Comparison of ENCODE assay signal across 32 cellular contexts in genomic region chr1:200931776-200932175, GRCh38. TPM values are rescaled to one million over a fixed set of nuclear protein-coding genes. Genes with fewer than 3 reads are reported as not detected.
DNase-seq lines count a peak whose midpoint lies in the region; ATAC-seq, FAIRE-seq and TF ChIP-seq lines count a peak whose summit lies in the region.
"Had no signal": no experiment of that assay in that cellular context is flagged by ENCODE, and none has a peak within 500 bp of the region (broad histone marks: within the 10 kb centered on the region; RNA-seq: fewer than 3 reads in every experiment).

No MANE protein-coding gene starts in this region.

- WGBS in endodermal cell (ENCODE audit: insufficient coverage in 1 of 2, insufficient read length in 1 of 2), 2 experiments = 63 to 89% methylated on average over 1 to 2 of the region's 2 CpGs
- no CpG with 5 or more reads among the region's 2 CpGs for WGBS in trophoblast cell (ENCODE audit: extremely low coverage, insufficient coverage, insufficient read length)
- WGBS in spleen, 5 donors = 75 to 87% (median 82%) methylated on average over 2 of the region's 2 CpGs

- H3K27me3 ChIP-seq in bronchial epithelial cell (ENCODE audit: control insufficient read depth, insufficient read depth, low read length) = no peaks in the 10 kb centered on the region
- no peaks in the 10 kb centered on the region for H3K27me3 ChIP-seq in endodermal cell (ENCODE audit: control insufficient read depth, insufficient read depth, low read length, poor library complexity, severe bottlenecking)
- no peaks in the 10 kb centered on the region for H3K27me3 ChIP-seq in trophoblast cell (ENCODE audit: insufficient read depth, low read length)
- H3K27me3 ChIP-seq in spleen (replicated peaks in 1 of 7) = no peaks in the 10 kb centered on the region
- H3K27me3 ChIP-seq: BLaER1 had no signal

- H3K27ac ChIP-seq in endodermal cell (ENCODE audit: low read depth, low read length) (no peak overlapping the region), trophoblast cell (ENCODE audit: low read depth, low read length) (no peak overlapping the region), spleen (no peak overlapping the region)
- H3K27ac ChIP-seq: BLaER1 had no signal

- no peaks in the 10 kb centered on the region for H3K27me3 Mint-ChIP-seq in endodermal cell (ENCODE audit: insufficient read depth)
- H3K27me3 Mint-ChIP-seq: CD4-positive, alpha-beta memory T cell had no signal

- H3K36me3 Mint-ChIP-seq in endodermal cell (ENCODE audit: low read depth) = no peaks in the 10 kb centered on the region
- H3K36me3 Mint-ChIP-seq: CD14-positive monocyte; CD4-positive, alpha-beta memory T cell; CD4-positive, CD25-positive, alpha-beta regulatory T cell; CD8-positive, alpha-beta memory T cell had no signal

- H3K36me3 ChIP-seq in bronchial epithelial cell (ENCODE audit: control insufficient read depth, insufficient read depth, low read length) = peaks cover 2% of the 10 kb centered on the region
- H3K36me3 ChIP-seq in endodermal cell (ENCODE audit: control insufficient read depth, insufficient read depth, low read length) = no peaks in the 10 kb centered on the region
- H3K36me3 ChIP-seq in trophoblast cell (ENCODE audit: control insufficient read depth in 1 of 2, insufficient read depth in 2 of 2, low read length in 2 of 2) = no peaks in the 10 kb centered on the region
- H3K36me3 ChIP-seq in spleen = no peaks in the 10 kb centered on the region
- H3K36me3 ChIP-seq: BE2C, BLaER1 had no signal

- ATAC-seq in GM21717 (IDR thresholded peaks at IDR 0.05; ENCODE audit: unreplicated experiment) = no peak
- ATAC-seq: GM12878 had no signal

- no peak for DNase-seq in bronchial epithelial cell (ENCODE audit: low read depth)
- DNase-seq in endodermal cell = peak; percentile 22
- DNase-seq in trophoblast cell = peak; percentile 53 to 73
- peak; percentile 31 for DNase-seq in spleen
- DNase-seq in NCI-H345 (lab: John Stamatoyannopoulos, UW) = no peak
- no peak for DNase-seq in NCI-H1436 (lab: John Stamatoyannopoulos, UW)
- DNase-seq: 8988T; ACHN; BE2C; C1 segment of cervical spinal cord; CD4-positive, alpha-beta memory T cell; CD4-positive, CD25-positive, alpha-beta regulatory T cell; CD8-positive, alpha-beta memory T cell; COR-L47; DMS 273 treated with DMSO at 0.1 percent for 48 hours; DMS153; DMS53; DMS79; DND-41; EL; GDM1 had no signal

- no peak overlapping the region for H2AK5ac ChIP-seq in trophoblast cell (ENCODE audit: low read length)

- H3K4me3 Mint-ChIP-seq in endodermal cell = no peak overlapping the region
- H3K4me3 Mint-ChIP-seq: CD14-positive monocyte; CD4-positive, alpha-beta memory T cell; CD4-positive, CD25-positive, alpha-beta regulatory T cell; CD8-positive, alpha-beta memory T cell had no signal

- H3K4me1 Mint-ChIP-seq in endodermal cell = no peaks in the 10 kb centered on the region

- H3K9ac ChIP-seq in endodermal cell (ENCODE audit: extremely low read depth, low read length, poor library complexity, severe bottlenecking) = no peak overlapping the region
- H3K9ac ChIP-seq in trophoblast cell (ENCODE audit: low read length) = no peak overlapping the region
- H3K9ac ChIP-seq: BLaER1 had no signal

- no peak overlapping the region for H2BK5ac ChIP-seq in trophoblast cell (ENCODE audit: low read depth, low read length, poor library complexity)

- intact Hi-C loops in spleen (cut with DNase I; ENCODE audit: low total_unique reads) = no loop called here

- peaks cover 2% of the 10 kb centered on the region for H3K79me1 ChIP-seq in trophoblast cell (ENCODE audit: low read length)

- no peak overlapping the region for H2BK12ac ChIP-seq in trophoblast cell (ENCODE audit: low read length)

- H3K4ac ChIP-seq in trophoblast cell (ENCODE audit: low read depth, low read length) = no peak overlapping the region

- H3K9me3 ChIP-seq in endodermal cell (ENCODE audit: control insufficient read depth, low read length) (no peaks in the 10 kb centered on the region), trophoblast cell (ENCODE audit: insufficient read depth, low read depth, low read length) (peaks cover 2% of the 10 kb centered on the region), spleen (peaks cover 0 to 10% (median 0%) of the 10 kb centered on the region in 8 donors)
- H3K9me3 ChIP-seq: BE2C had no signal

- no peak overlapping the region for H4K12ac ChIP-seq in trophoblast cell (ENCODE audit: low read depth, low read length)

- peak; percentile 64 for FAIRE-seq in bronchial epithelial cell (lab: Jason Lieb, UNC)
- FAIRE-seq: A204.1, GM12878, GM12892, GM18507 had no signal

- no peak overlapping the region for H3K23ac ChIP-seq in trophoblast cell (ENCODE audit: low read length)

- no peaks in the 10 kb centered on the region for H3K79me2 ChIP-seq in trophoblast cell (ENCODE audit: control insufficient read depth, insufficient read depth, low read length, poor library complexity)

- no peak overlapping the region for H4K91ac ChIP-seq in trophoblast cell (ENCODE audit: low read depth, low read length)

- H3K18ac ChIP-seq in trophoblast cell (ENCODE audit: low read length) = no peak overlapping the region

- H3K9me3 Mint-ChIP-seq in endodermal cell = no peaks in the 10 kb centered on the region
- H3K9me3 Mint-ChIP-seq: CD4-positive, alpha-beta memory T cell; CD8-positive, alpha-beta memory T cell had no signal

- TF ChIP-seq CTCF in bronchial epithelial cell (IDR thresholded peaks at IDR 0.05; ENCODE audit: insufficient read depth, low read length, severe bottlenecking) (no peak), endodermal cell (conservative IDR thresholded peaks at IDR 0.05) (no peak), spleen (IDR thresholded peaks at IDR 0.05 in 8 of 11, conservative IDR thresholded peaks at IDR 0.05 in 3 of 11) (no peak)

- H2BK120ac ChIP-seq in trophoblast cell (ENCODE audit: insufficient read depth, low read length, poor library complexity) = no peak overlapping the region

- no peaks in the 10 kb centered on the region for H3K4me1 ChIP-seq in endodermal cell (ENCODE audit: control insufficient read depth, insufficient read depth, low read length)
- H3K4me1 ChIP-seq in trophoblast cell (ENCODE audit: control insufficient read depth in 1 of 2, insufficient read depth in 2 of 2, low read length in 2 of 2) = no peaks in the 10 kb centered on the region
- no peaks in the 10 kb centered on the region for H3K4me1 ChIP-seq in spleen
- H3K4me1 ChIP-seq: BE2C, BLaER1 had no signal

- no peak overlapping the region for H3K4me3 ChIP-seq in bronchial epithelial cell (ENCODE audit: low read depth, low read length)
- H3K4me3 ChIP-seq in endodermal cell (ENCODE audit: low read length) = no peak overlapping the region
- H3K4me3 ChIP-seq in trophoblast cell (ENCODE audit: low read depth, low read length) = no peak overlapping the region
- no peak overlapping the region for H3K4me3 ChIP-seq in spleen
- H3K4me3 ChIP-seq: BLaER1, GM12878 had no signal

- H3K14ac ChIP-seq in trophoblast cell (ENCODE audit: low read length) = no peak overlapping the region

- no peak overlapping the region for H4K8ac ChIP-seq in trophoblast cell (ENCODE audit: low read depth, low read length)

- no peak overlapping the region for H3K4me2 ChIP-seq in trophoblast cell (ENCODE audit: low read length)
- H3K4me2 ChIP-seq: BLaER1 had no signal

- no peak overlapping the region for H2AFZ ChIP-seq in trophoblast cell (ENCODE audit: insufficient read depth, low read length, poor library complexity)

- no peak for TF ChIP-seq POLR2A in spleen (IDR thresholded peaks at IDR 0.05)

- H3K27ac Mint-ChIP-seq in endodermal cell = no peak overlapping the region
- H3K27ac Mint-ChIP-seq: CD14-positive monocyte; CD4-positive, alpha-beta memory T cell; CD8-positive, alpha-beta memory T cell had no signal

RNA-seq across cellular contexts. Expression of gene INAVA, which starts 37.1 kb away (rescaled TPM):
- total RNA-seq in bronchial epithelial cell (28.7 and 39.7 TPM in 2 replicates), endodermal cell (10 to 100 TPM; 59.5 to 61.5 TPM), spleen (1 to 10 TPM in 1 of 7 donors, under 1 TPM in 3, not detected in 3; 0.32 to 1.4 (median 0.72) TPM)
- polyA plus RNA-seq in endodermal cell (2013, experiment 1 of 2) = 27.8 TPM
- 26.1 TPM for polyA plus RNA-seq in endodermal cell (2013, experiment 2 of 2)
- polyA plus RNA-seq in trophoblast cell (2013) = 28.5 and 30.7 TPM in 2 replicates
- polyA plus RNA-seq in spleen = under 1 TPM; 0.39 to 0.42 (median 0.39) TPM
- total RNA-seq: CD4-positive, CD25-positive, alpha-beta regulatory T cell had no signal
- polyA plus RNA-seq: CD14-positive monocyte had no signal

RNA-seq across cellular contexts. Expression of gene GPR25, which starts 59.0 kb away (rescaled TPM):
- total RNA-seq in bronchial epithelial cell (not detected in 2 replicates), endodermal cell (not detected), spleen (1 to 10 TPM in 1 of 7 donors, under 1 TPM in 4, not detected in 2; 0.50 to 3.6 (median 0.80) TPM)
- polyA plus RNA-seq in endodermal cell (2013, experiment 1 of 2) = not detected
- not detected for polyA plus RNA-seq in endodermal cell (2013, experiment 2 of 2)
- 0.08 and 0.10 TPM in 2 replicates for polyA plus RNA-seq in trophoblast cell (2013)
- polyA plus RNA-seq in spleen = under 1 TPM; 0.09 to 0.38 (median 0.14) TPM
- total RNA-seq: A673, Daoy, G401, GM12878 had no signal
- polyA plus RNA-seq: AG04450, GM12878 had no signal

Comparison
In these comparisons a context has a peak if more than half of its experiments do, and no peak if none do; other contexts are left out.
1. DNase-seq: peak in endodermal cell (single experiment), trophoblast cell (2 of 2) and spleen (single experiment); none in bronchial epithelial cell (single experiment), NCI-H345 (single experiment) and NCI-H1436 (single experiment).
2. RNA of gene INAVA, which starts 37.1 kb away (total RNA-seq): 59.5 to 61.5 TPM in endodermal cell and 28.7 to 39.7 TPM in bronchial epithelial cell; 0.32 to 1.4 TPM in spleen; every median in the first group is over 10 times any median in the second.